14 cellular contexts compared by ENCODE assay signal in the genomic region with DNA sequence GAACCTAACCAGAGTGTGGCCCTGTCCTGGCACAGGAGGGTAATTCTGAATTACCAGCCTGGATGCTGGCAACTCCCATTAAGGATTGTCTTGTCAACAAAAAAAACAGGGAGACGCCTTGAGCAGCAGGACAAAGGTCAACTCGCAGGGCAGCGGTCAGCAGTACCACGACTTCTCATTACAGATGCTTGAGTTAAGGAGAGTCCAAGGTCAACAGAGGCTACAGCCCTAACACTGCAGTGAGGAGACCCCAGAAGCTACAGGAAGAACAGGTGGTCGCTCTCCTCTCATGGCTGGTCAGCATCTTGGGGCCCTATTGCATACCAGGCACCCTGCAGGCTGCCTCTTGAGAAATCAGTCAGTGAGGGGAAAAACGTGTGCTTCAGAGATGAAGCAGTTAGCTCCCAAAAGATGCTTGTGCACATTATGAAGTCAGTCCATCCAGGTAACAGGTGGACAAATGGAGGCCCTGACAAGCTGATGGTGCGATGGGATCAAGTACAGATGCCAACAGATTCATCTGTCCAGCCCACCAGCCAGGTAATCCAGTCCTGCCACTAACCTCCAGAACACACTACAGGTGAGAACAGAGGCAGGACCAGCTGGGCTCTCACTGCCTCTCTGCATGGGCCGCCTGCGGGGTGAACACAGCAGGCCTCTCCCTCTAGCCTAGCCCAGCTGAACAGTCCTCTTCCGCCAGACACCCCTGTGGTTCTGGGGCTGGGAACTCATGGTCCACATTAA. TPM values are rescaled to one million over a fixed set of nuclear protein-coding genes. Genes with fewer than 3 reads are reported as not detected.
A peak's percentile ranks its signal among the peaks of the same experiment; 100 is the strongest.
DNase-seq lines count a peak whose midpoint lies in the region; ATAC-seq and TF ChIP-seq lines count a peak whose summit lies in the region.
"Had no signal": no experiment of that assay in that cellular context is flagged by ENCODE, and none has a peak within 500 bp of the region (broad histone marks: within the 10 kb centered on the region; RNA-seq: fewer than 3 reads in every experiment).

No MANE protein-coding gene starts in this region.

- H3K4me3 ChIP-seq in Caco-2 (ENCODE audit: low read depth, low read length), result no peak overlapping the region
- H3K4me3 ChIP-seq in RWPE2 (ENCODE audit: severe bottlenecking), result no peak overlapping the region
- no peak overlapping the region for H3K4me3 ChIP-seq in psoas muscle
- no peak overlapping the region for H3K4me3 ChIP-seq in lower leg skin (ENCODE audit: low read depth, poor library complexity, severe bottlenecking)
- H3K4me3 ChIP-seq: smooth muscle cell had no signal

- intact Hi-C loops in Caco-2 (cut with micrococcal nuclease; ENCODE audit: unreplicated experiment) (no loop called here), psoas muscle (cut with DNase I) (loop anchor here in 1 of 2 donors (2.0 kb wide), 1 partner anchor 21 kb away; no protein-coding TSS in a partner anchor), lower leg skin (cut with DNase I; ENCODE audit: low total_unique reads) (loop anchor here (5.0 kb wide), 1 partner anchor 1822 kb away; no protein-coding TSS in a partner anchor)

- 61 to 71% (median 67%) methylated on average over 10 of the region's 10 CpGs for WGBS in psoas muscle, 3 donors
- 70 to 75% methylated on average over 10 of the region's 10 CpGs for WGBS in lower leg skin, 2 donors

- TF ChIP-seq CTCF in Caco-2 (IDR thresholded peaks at IDR 0.05; ENCODE audit: insufficient read depth in 1 of 2, low read depth in 1 of 2, low read length in 1 of 2, severe bottlenecking in 1 of 2, unreplicated experiment in 1 of 2) (no peak), RWPE2 (IDR thresholded peaks at IDR 0.05; ENCODE audit: poor library complexity, severe bottlenecking) (no peak), endothelial cell (IDR thresholded peaks at IDR 0.05; ENCODE audit: unreplicated experiment) (no peak), psoas muscle (IDR thresholded peaks at IDR 0.05) (no peak), lower leg skin (IDR thresholded peaks at IDR 0.05) (no peak), GM10248 (IDR thresholded peaks at IDR 0.05; ENCODE audit: control extremely low read depth, extremely low read depth, low read depth, missing control alignments) (no peak)

- H3K36me3 Mint-ChIP-seq in Caco-2 (ENCODE audit: insufficient read depth, unreplicated experiment), result peaks cover 94% of the 10 kb centered on the region
- H3K36me3 Mint-ChIP-seq in endothelial cell (ENCODE audit: low read depth, unreplicated experiment), result peaks cover 46% of the 10 kb centered on the region

- no TSS peak for BruUV-seq in Caco-2 (replicated peaks; lab: Mats Ljungman, UMichigan)

- TF ChIP-seq POLR2A in lower leg skin (IDR thresholded peaks at IDR 0.05), result no peak

- POLR2A ChIA-PET in Caco-2 (lab: Charles Lee), result no interaction called here
- POLR2A ChIA-PET in GM10248 (lab: Yijun Ruan, JAX), result interaction anchor here (0.6 kb wide), 1 partner anchor 32 kb away, joined by 5 read pairs; no protein-coding TSS in a partner anchor

- DNase-seq in Caco-2 (no peak), RWPE2 (ENCODE audit: low spot score) (no peak), endothelial cell (ENCODE audit: low spot score) (no peak), psoas muscle (no peak), SHP77 (lab: John Stamatoyannopoulos, UW) (no peak), lower leg skin (ENCODE audit: low spot score in 2 of 2) (no peak), GM10248 (ENCODE audit: extremely low spot score) (no peak)
- DNase-seq: GDM1, T-helper 1 cell had no signal

- H3K4me1 Mint-ChIP-seq in Caco-2 (ENCODE audit: low read depth, unreplicated experiment), result peaks cover 55% of the 10 kb centered on the region
- peaks cover 23% of the 10 kb centered on the region for H3K4me1 Mint-ChIP-seq in endothelial cell (ENCODE audit: unreplicated experiment)

- H3K9me3 Mint-ChIP-seq in Caco-2 (ENCODE audit: unreplicated experiment) (no peaks in the 10 kb centered on the region), endothelial cell (ENCODE audit: unreplicated experiment) (no peaks in the 10 kb centered on the region)

- H3K9me3 ChIP-seq in Caco-2 (no peaks in the 10 kb centered on the region), RWPE2 (ENCODE audit: severe bottlenecking) (no peaks in the 10 kb centered on the region), psoas muscle (no peaks in the 10 kb centered on the region)

- H3K27me3 Mint-ChIP-seq in Caco-2 (ENCODE audit: insufficient read depth, unreplicated experiment) (no peaks in the 10 kb centered on the region), endothelial cell (ENCODE audit: unreplicated experiment) (peaks cover 14% of the 10 kb centered on the region)

- CTCF ChIA-PET in Caco-2 (lab: Charles Lee) (no interaction called here), GM10248 (lab: Yijun Ruan, JAX) (interaction anchor here (0.7 to 1.3 kb wide), 3 partner anchors 10 to 52 kb away, joined by 3 read pairs; no protein-coding TSS in a partner anchor)

- H3K4me3 Mint-ChIP-seq in Caco-2 (ENCODE audit: unreplicated experiment), result peak overlapping the region; percentile 52
- peak overlapping the region; percentile 60 for H3K4me3 Mint-ChIP-seq in endothelial cell (ENCODE audit: unreplicated experiment)

- H3K27ac ChIP-seq in RWPE2 (ENCODE audit: poor library complexity, severe bottlenecking) (peak overlapping the region; percentile 92), psoas muscle (peak overlapping the region; percentile 81)

- peaks cover 7% of the 10 kb centered on the region; the same call in 1 of the 2 replicates for H3K36me3 ChIP-seq in Caco-2 (ENCODE audit: control insufficient read depth, insufficient read depth, low read length)
- peaks cover 74% of the 10 kb centered on the region for H3K36me3 ChIP-seq in RWPE2 (ENCODE audit: low read depth)
- peaks cover 6 to 52% of the 10 kb centered on the region in 2 donors for H3K36me3 ChIP-seq in psoas muscle (ENCODE audit: insufficient read depth in 1 of 2, low read depth in 1 of 2)

- H3K27me3 ChIP-seq in Caco-2 (replicated peaks; ENCODE audit: control insufficient read depth, insufficient read depth, low read length) (no peaks in the 10 kb centered on the region), RWPE2 (ENCODE audit: insufficient read depth, poor library complexity, severe bottlenecking) (no peaks in the 10 kb centered on the region), psoas muscle (ENCODE audit: insufficient read depth in 3 of 3, low read length in 2 of 3) (no peaks in the 10 kb centered on the region)

- ATAC-seq in RWPE2 (ENCODE audit: low read depth), result no peak
- ATAC-seq in psoas muscle, result no peak
- ATAC-seq in HG02840 (IDR thresholded peaks at IDR 0.05; ENCODE audit: low FRiP score, unreplicated experiment), result no peak

- H3K27ac Mint-ChIP-seq in Caco-2 (ENCODE audit: unreplicated experiment) (peak overlapping the region; percentile 92), endothelial cell (ENCODE audit: unreplicated experiment) (peak overlapping the region; percentile 66)

- peaks cover 69% of the 10 kb centered on the region for H3K4me1 ChIP-seq in Caco-2
- peaks cover 46% of the 10 kb centered on the region for H3K4me1 ChIP-seq in RWPE2 (ENCODE audit: insufficient read depth, poor library complexity, severe bottlenecking)
- H3K4me1 ChIP-seq in psoas muscle, result peaks cover 72% of the 10 kb centered on the region

RNA-seq across cellular contexts. Expression of gene CSNK1D, which starts 4.2 kb away (rescaled TPM):
- total RNA-seq in Caco-2 (2022), result 196 TPM in 2 replicates
- 149 TPM for total RNA-seq in endothelial cell (ENCODE audit: unreplicated experiment)
- total RNA-seq in psoas muscle, result 100 to 1,000 TPM in 3 of 4 donors, 10 to 100 TPM in 1; 73.5 to 139 (median 116) TPM
- 100 to 1,000 TPM in 1 of 3 donors, 10 to 100 TPM in 2; 74.3 to 124 (median 92.7) TPM for polyA plus RNA-seq in psoas muscle
- total RNA-seq in lower leg skin, result 10 to 100 TPM; 46.0 to 88.4 (median 56.4) TPM

RNA-seq across cellular contexts. Expression of gene SLC16A3, which starts 40.5 kb away (rescaled TPM):
- total RNA-seq in Caco-2 (2022) (13.1 and 13.7 TPM in 2 replicates), endothelial cell (ENCODE audit: unreplicated experiment) (76.2 TPM), psoas muscle (100 to 1,000 TPM in 2 of 4 donors, 10 to 100 TPM in 2; 18.6 to 182 (median 70.1) TPM), lower leg skin (10 to 100 TPM; 10.0 to 18.5 (median 15.2) TPM)
- polyA plus RNA-seq in psoas muscle, result 100 to 1,000 TPM; 102 to 263 (median 128) TPM

RNA-seq across cellular contexts. Expression of gene CD7, which starts 48.1 kb away (rescaled TPM):
- total RNA-seq in Caco-2 (2022) (0.37 and 0.93 TPM in 2 replicates), endothelial cell (ENCODE audit: unreplicated experiment) (not detected), psoas muscle (under 1 TPM in 3 of 4 donors, not detected in 1; 0.18 to 0.81 (median 0.71) TPM), lower leg skin (under 1 TPM in 2 of 4 donors, not detected in 2; 0.45 to 0.99 TPM)
- under 1 TPM; 0.13 to 0.19 (median 0.16) TPM for polyA plus RNA-seq in psoas muscle
- total RNA-seq: epithelial cell of proximal tubule, kidney epithelial cell, NCI-H460, smooth muscle cell had no signal

RNA-seq across cellular contexts. Expression of gene CCDC57, which starts 56.7 kb away (rescaled TPM):
- 31.0 and 32.2 TPM in 2 replicates for total RNA-seq in Caco-2 (2022)
- total RNA-seq in endothelial cell (ENCODE audit: unreplicated experiment), result 37.2 TPM
- total RNA-seq in psoas muscle, result 10 to 100 TPM; 10.2 to 15.3 (median 12.4) TPM
- polyA plus RNA-seq in psoas muscle, result 10 to 100 TPM in 1 of 3 donors, 1 to 10 TPM in 2; 7.2 to 11.1 (median 8.6) TPM
- total RNA-seq in lower leg skin, result 10 to 100 TPM; 16.0 to 33.5 (median 31.5) TPM
